ENCODE assay signal across 16 cellular contexts in genomic region chr6:106273087-106273486, GRCh38.
DNase-seq lines count a peak whose midpoint lies in the region; ATAC-seq and TF ChIP-seq lines count a peak whose summit lies in the region.
"Had no signal": no experiment of that assay in that cellular context is flagged by ENCODE, and none has a peak within 500 bp of the region (broad histone marks: within the 10 kb centered on the region; RNA-seq: fewer than 3 reads in every experiment).

No MANE protein-coding gene starts in this region.

- no peaks in the 10 kb centered on the region for H3K4me1 ChIP-seq in HUES6 (ENCODE audit: control insufficient read depth, insufficient read depth, low read length)
- H3K4me1 ChIP-seq: BLaER1 treated with 17β-estradiol and CSF1 and Interleukin-3, amounts not matched to agents 10 nM and 100 nM had no signal

- H3K9ac ChIP-seq in HUES6 (ENCODE audit: low read length), result no peak overlapping the region
- H3K9ac ChIP-seq: BLaER1 treated with 17β-estradiol and CSF1 and Interleukin-3, amounts not matched to agents 10 nM and 100 nM had no signal

- H3K36me3 ChIP-seq in HUES6 (ENCODE audit: control insufficient read depth, insufficient read depth, low read length), result peaks cover 3% of the 10 kb centered on the region

- H3K27ac ChIP-seq in HUES6 (ENCODE audit: low read depth, low read length), result peak overlapping the region; percentile 26; the same call in 1 of the 2 replicates
- H3K27ac ChIP-seq: BLaER1 treated with 17β-estradiol and CSF1 and Interleukin-3, amounts not matched to agents 10 nM and 100 nM; sigmoid colon; suprapubic skin had no signal

- H3K4me3 ChIP-seq in GM12864 (ENCODE audit: low read depth, low read length) (no peak overlapping the region), HUES6 (ENCODE audit: low read depth, low read length) (no peak overlapping the region)
- H3K4me3 ChIP-seq: BLaER1 treated with 17β-estradiol and CSF1 and Interleukin-3, amounts not matched to agents 10 nM and 100 nM; sigmoid colon; suprapubic skin had no signal

- ATAC-seq in GM18873 (IDR thresholded peaks at IDR 0.05; ENCODE audit: low FRiP score, unreplicated experiment) (peak; percentile 65), HG02642 (IDR thresholded peaks at IDR 0.05; ENCODE audit: poor library complexity, unreplicated experiment) (peak; percentile 64)
- ATAC-seq: effector memory CD8-positive, alpha-beta T cell; left cardiac atrium had no signal

- TF ChIP-seq CTCF in GM12864 (IDR thresholded peaks at IDR 0.05; ENCODE audit: low read depth, low read length, missing control alignments), result peak; percentile 8

- H3K27me3 ChIP-seq in HUES6 (ENCODE audit: control insufficient read depth, insufficient read depth, low read length), result no peaks in the 10 kb centered on the region
- H3K27me3 ChIP-seq: BLaER1 treated with 17β-estradiol and CSF1 and Interleukin-3, amounts not matched to agents 10 nM and 100 nM; sigmoid colon; suprapubic skin had no signal

- DNase-seq in GM12864 (ENCODE audit: low read depth) (peak; percentile 50), iPS-NIHi11 (ENCODE audit: low spot score) (no peak), NOMO-1 treated with dmso at 0.1 percent for 144 hours (lab: John Stamatoyannopoulos, UW; ENCODE audit: unreplicated experiment) (no peak), HK-2 (ENCODE audit: unreplicated experiment) (no peak), NCI-H524 (lab: John Stamatoyannopoulos, UW) (no peak)
- DNase-seq: activated T-cell treated with anti-CD3 and anti-CD28 coated beads for 4 hours; effector memory CD8-positive, alpha-beta T cell; left cardiac atrium; NCI-H226; RPMI8226; sigmoid colon had no signal

- H3K9me3 ChIP-seq in HUES6 (ENCODE audit: control insufficient read depth, insufficient read depth, low read depth, low read length), result no peaks in the 10 kb centered on the region; the same call in 1 of the 2 replicates
- H3K9me3 ChIP-seq: sigmoid colon, suprapubic skin had no signal
